8 cellular contexts compared by ENCODE assay signal in the genomic region with DNA sequence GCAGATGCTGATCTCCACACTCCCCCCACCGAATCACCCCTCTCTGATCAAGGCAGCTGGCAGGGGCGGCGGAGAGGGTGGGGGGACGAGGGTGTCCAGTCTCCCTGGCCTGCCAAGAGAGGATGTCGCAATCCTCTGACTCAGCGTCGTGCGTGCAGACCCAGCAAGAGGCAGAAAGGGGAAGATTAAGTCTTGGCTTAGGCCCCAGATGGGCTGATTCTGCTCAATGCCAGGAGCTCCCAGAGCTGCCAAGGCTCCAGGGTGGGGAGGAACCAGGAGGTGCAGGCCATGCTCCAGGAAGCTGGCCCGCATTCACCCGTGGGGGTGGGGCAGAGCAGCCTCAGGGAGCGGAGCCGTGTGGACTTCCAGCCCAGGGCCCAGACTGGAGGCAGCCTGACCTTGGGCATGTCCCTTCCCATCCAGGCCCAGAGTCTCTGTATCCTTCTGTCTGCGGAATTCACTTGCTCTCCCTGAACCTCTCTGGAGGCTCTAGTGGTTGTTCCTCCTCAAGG. TPM values are rescaled to one million over a fixed set of nuclear protein-coding genes. Genes with fewer than 3 reads are reported as not detected.
DNase-seq lines count a peak whose midpoint lies in the region; ATAC-seq, FAIRE-seq and TF ChIP-seq lines count a peak whose summit lies in the region.

No MANE protein-coding gene starts in this region.

- peak overlapping the region; percentile 92 to 99 for H3K27ac ChIP-seq in A549
- peak overlapping the region; percentile 94 to 96 for H3K27ac ChIP-seq in breast epithelium
- peak overlapping the region; percentile 96 for H3K27ac ChIP-seq in keratinocyte (ENCODE audit: control insufficient read depth, insufficient read depth, low read length)
- H3K27ac ChIP-seq in small intestine (ENCODE audit: low read depth in 1 of 2, low read length in 1 of 2), result peak overlapping the region; percentile 86 to 88

- H3K27me3 ChIP-seq in breast epithelium, result no peaks in the 10 kb centered on the region
- H3K27me3 ChIP-seq in keratinocyte (ENCODE audit: control insufficient read depth, extremely low read depth, insufficient read depth, low read length), result no peaks in the 10 kb centered on the region
- no peaks in the 10 kb centered on the region for H3K27me3 ChIP-seq in small intestine (ENCODE audit: control insufficient read depth in 2 of 2, insufficient read depth in 2 of 2, low read length in 2 of 2)

- peak; percentile 100 for FAIRE-seq in A549 (lab: Jason Lieb, UNC)
- FAIRE-seq in keratinocyte (lab: Jason Lieb, UNC), result peak; percentile 97
- no peak for FAIRE-seq in small intestine (lab: Jason Lieb, UNC)

- H3K4me3 ChIP-seq in A549, result 0 out of 3 replicates have a peak overlapping the region, but pooled peaks have one; percentile 2
- peak overlapping the region in 1 of 3 donors; percentile 43 for H3K4me3 ChIP-seq in breast epithelium
- H3K4me3 ChIP-seq in keratinocyte (ENCODE audit: control insufficient read depth in 2 of 3, extremely low read depth in 1 of 3, insufficient read depth in 2 of 3, low read depth in 1 of 3, low read length in 3 of 3), result no peak overlapping the region
- H3K4me3 ChIP-seq in small intestine (ENCODE audit: low read depth in 1 of 2, low read length in 2 of 2), result no peak overlapping the region

- peak; percentile 97 to 99 for TF ChIP-seq EP300 in A549 (IDR thresholded peaks at IDR 0.05)

- H4K20me1 ChIP-seq in keratinocyte (ENCODE audit: control insufficient read depth, extremely low read depth, insufficient read depth, low read length), result no peaks in the 10 kb centered on the region

- H3K4me1 Mint-ChIP-seq in T-helper 2 cell treated with Interferon-gamma antibody and Interleukin-4, amounts not matched to agents 5 μg/mL and 100 μg/mL, for 36 hours (ENCODE audit: low read depth), result peaks cover 25% of the 10 kb centered on the region

- peaks cover 4% of the 10 kb centered on the region for H3K27me3 Mint-ChIP-seq in T-helper 2 cell treated with Interferon-gamma antibody and Interleukin-4, amounts not matched to agents 5 μg/mL and 100 μg/mL, for 36 hours (ENCODE audit: low read depth)

- H3K36me3 ChIP-seq in breast epithelium (no peaks in the 10 kb centered on the region), keratinocyte (ENCODE audit: control insufficient read depth in 2 of 2, extremely low read depth in 1 of 2, insufficient read depth in 2 of 2, low read length in 2 of 2) (no peaks in the 10 kb centered on the region), small intestine (ENCODE audit: control insufficient read depth in 2 of 2, insufficient read depth in 2 of 2, low read length in 2 of 2) (no peaks in the 10 kb centered on the region)

- H3K36me3 Mint-ChIP-seq in T-helper 2 cell treated with Interferon-gamma antibody and Interleukin-4, amounts not matched to agents 5 μg/mL and 100 μg/mL, for 36 hours (ENCODE audit: low read depth), result no peaks in the 10 kb centered on the region

- TF ChIP-seq POLR2A in A549 (IDR thresholded peaks at IDR 0.05; ENCODE audit: low read length) (peak; percentile 39; the same call in 1 of the 2 replicates), breast epithelium (IDR thresholded peaks at IDR 0.05) (peak; percentile 34)

- peak; percentile 62 to 73 for ATAC-seq in A549
- ATAC-seq in GM21737 (IDR thresholded peaks at IDR 0.05; ENCODE audit: unreplicated experiment), result no peak

- POLR2A ChIA-PET in A549 (lab: Yijun Ruan, JAX), result interaction anchor here (0.5 to 4.0 kb wide), 17 partner anchors 9 to 368 kb away, joined by 3 to 53 read pairs (median 6); no protein-coding TSS in a partner anchor

- CTCF ChIA-PET in A549 (lab: Yijun Ruan, JAX), result interaction anchor here (0.6 to 42.5 kb wide), 8 partner anchors 15 to 153 kb away, joined by 3 to 1899 read pairs (median 5); partner anchors contain the start of genes BCL3, CBLC and NECTIN2

- intact Hi-C loops in breast epithelium (cut with DNase I; ENCODE audit: low total_unique reads), result no loop called here

- H3K79me2 ChIP-seq in keratinocyte (ENCODE audit: control insufficient read depth, insufficient read depth, low read length), result no peaks in the 10 kb centered on the region

- dilution Hi-C loops in keratinocyte (cut with MboI; ENCODE audit: extremely low pct_ligation_motif_present, low sequenced_read_pairs), result no loop called here

- H3K9me3 Mint-ChIP-seq in T-helper 2 cell treated with Interferon-gamma antibody and Interleukin-4, amounts not matched to agents 5 μg/mL and 100 μg/mL, for 36 hours, result no peaks in the 10 kb centered on the region

- TF ChIP-seq RAD21 in A549 (conservative IDR thresholded peaks at IDR 0.05 in 1 of 2, IDR thresholded peaks at IDR 0.05 in 1 of 2), result peak; percentile 37 to 67

- WGBS in A549 (ENCODE audit: missing lambda C conversion rate), result under 1% methylated on average over 9 of the region's 13 CpGs
- WGBS in small intestine, 3 donors, result 6 to 24% (median 12%) methylated on average over 13 of the region's 13 CpGs

- no peak overlapping the region for H2AFZ ChIP-seq in keratinocyte (ENCODE audit: control insufficient read depth, low read length)

- DNase-seq in A549 (ENCODE audit: low read depth in 1 of 2, low spot score in 1 of 2) (peak; percentile 97 to 100), GM04504 (ENCODE audit: low read depth) (peak; percentile 100), NOMO-1 treated with dmso at 0.1 percent for 144 hours (lab: John Stamatoyannopoulos, UW; ENCODE audit: unreplicated experiment) (peak; percentile 92), breast epithelium (ENCODE audit: low spot score in 2 of 2) (peak; percentile 97), keratinocyte (ENCODE audit: low read depth, low spot score) (peak; percentile 96), small intestine (peak; percentile 100)
- no peak for DNase-seq in T-helper 2 cell treated with Interferon-gamma antibody and Interleukin-4, amounts not matched to agents 5 μg/mL and 100 μg/mL, for 36 hours (ENCODE audit: low spot score)

- H3K4me3 Mint-ChIP-seq in T-helper 2 cell treated with Interferon-gamma antibody and Interleukin-4, amounts not matched to agents 5 μg/mL and 100 μg/mL, for 36 hours, result no peak overlapping the region

- no peak for TF ChIP-seq CTCF in A549 (IDR thresholded peaks at IDR 0.05)
- TF ChIP-seq CTCF in breast epithelium (IDR thresholded peaks at IDR 0.05), result peak in 1 of 3 donors; percentile 15
- TF ChIP-seq CTCF in keratinocyte (optimal IDR thresholded peaks at IDR 0.05 in 1 of 3, IDR thresholded peaks at IDR 0.05 in 1 of 3, conservative IDR thresholded peaks at IDR 0.05 in 1 of 3; ENCODE audit: extremely low read depth in 1 of 3, insufficient read depth in 2 of 3, low read length in 3 of 3), result no peak

- H3K9me3 ChIP-seq in A549, result no peaks in the 10 kb centered on the region
- no peaks in the 10 kb centered on the region for H3K9me3 ChIP-seq in breast epithelium
- H3K9me3 ChIP-seq in keratinocyte (ENCODE audit: control insufficient read depth, low read depth, low read length), result no peaks in the 10 kb centered on the region
- H3K9me3 ChIP-seq in small intestine (ENCODE audit: control insufficient read depth, low read depth), result no peaks in the 10 kb centered on the region

- H3K9ac ChIP-seq in keratinocyte (ENCODE audit: control insufficient read depth, extremely low read depth, insufficient read depth, low read length), result peak overlapping the region; percentile 73

- H3K4me2 ChIP-seq in A549 (peak overlapping the region; percentile 89), keratinocyte (ENCODE audit: control insufficient read depth, extremely low read depth, insufficient read depth, low read depth, low read length) (peak overlapping the region; percentile 45)

- H3K4me1 ChIP-seq in A549 (peaks cover 93% of the 10 kb centered on the region), breast epithelium (peaks cover 18 to 27% of the 10 kb centered on the region in 2 donors), keratinocyte (ENCODE audit: control insufficient read depth, extremely low read depth, insufficient read depth, low read length) (peaks cover 32% of the 10 kb centered on the region), small intestine (ENCODE audit: control insufficient read depth in 2 of 2, insufficient read depth in 1 of 2, low read depth in 1 of 2, low read length in 1 of 2) (peaks cover 4 to 13% of the 10 kb centered on the region in 2 donors)

- no peak overlapping the region for H3K27ac Mint-ChIP-seq in T-helper 2 cell treated with Interferon-gamma antibody and Interleukin-4, amounts not matched to agents 5 μg/mL and 100 μg/mL, for 36 hours

- H3K9me1 ChIP-seq in keratinocyte (ENCODE audit: control insufficient read depth, extremely low read depth, insufficient read depth, low read length), result no peaks in the 10 kb centered on the region

RNA-seq across cellular contexts. Expression of gene BCL3, which starts 6.6 kb away (rescaled TPM):
- polyA plus RNA-seq in A549 (2011; rRNA removed), result 22.6 and 25.3 TPM in 2 replicates
- polyA plus RNA-seq in A549 (2012; cell fraction: cytosol; rRNA removed), result 103 and 138 TPM in 2 replicates
- polyA plus RNA-seq in A549 (2012; cell fraction: nucleus; rRNA removed), result 302 and 387 TPM in 2 replicates
- 49.6 to 80.7 TPM (median 72.1 TPM) in 3 replicates for polyA plus RNA-seq in A549 (2017; fragmentation: RNase III; extraction: RNeasy Plus Mini Kit Qiagen cat#74134 plus additional on column Dnase treatment)
- polyA minus RNA-seq in A549 (2011; rRNA and poly(A)+ RNA removed), result 27.4 and 33.8 TPM in 2 replicates
- 10 to 100 TPM in 2 of 3 donors, 1 to 10 TPM in 1; 4.3 to 37.6 (median 34.4) TPM for total RNA-seq in breast epithelium
- 1.1 to 1.8 TPM (median 1.5 TPM) in 3 replicates for polyA plus RNA-seq in keratinocyte
- polyA plus RNA-seq in keratinocyte (2011; ENCODE audit: low read depth), result 2.2 TPM
- 0.72 and 2.2 TPM in 2 replicates for polyA plus RNA-seq in keratinocyte (2011; cell fraction: cytosol; rRNA removed)
- polyA plus RNA-seq in keratinocyte (2011; cell fraction: nucleus; rRNA removed), result 7.1 and 8.3 TPM in 2 replicates
- 5.9 and 6.4 TPM in 2 replicates for polyA plus RNA-seq in keratinocyte (2012; ENCODE audit: low replicate concordance)
- polyA minus RNA-seq in keratinocyte, result 1.1 to 5.8 TPM (median 3.1 TPM) in 3 replicates
- polyA minus RNA-seq in keratinocyte (2011; cell fraction: cytosol; rRNA and poly(A)+ RNA removed), result 12.5 TPM
- polyA minus RNA-seq in keratinocyte (2011; cell fraction: nucleus; rRNA and poly(A)+ RNA removed), result 4.1 and 5.1 TPM in 2 replicates
- polyA plus RNA-seq in small intestine, result 100 to 1,000 TPM in 2 of 3 donors, 10 to 100 TPM in 1; 48.6 to 136 (median 106) TPM

RNA-seq across cellular contexts. Expression of gene CBLC, which starts 35.8 kb away (rescaled TPM):
- polyA plus RNA-seq in A549 (2011; rRNA removed) (not detected in 2 replicates), A549 (2017; fragmentation: RNase III; extraction: RNeasy Plus Mini Kit Qiagen cat#74134 plus additional on column Dnase treatment) (not detected in 3 replicates), keratinocyte (27.8 to 58.6 TPM (median 30.1 TPM) in 3 replicates), small intestine (100 to 1,000 TPM in 2 of 3 donors, 10 to 100 TPM in 1; 67.6 to 162 (median 117) TPM)
- 0.09 and 0.16 TPM in 2 replicates for polyA plus RNA-seq in A549 (2012; cell fraction: cytosol; rRNA removed)
- 0.16 and 0.21 TPM in 2 replicates for polyA plus RNA-seq in A549 (2012; cell fraction: nucleus; rRNA removed)
- polyA minus RNA-seq in A549 (2011; rRNA and poly(A)+ RNA removed), result 0.29 TPM in 1 of 2 replicates, not detected in the other
- 10 to 100 TPM in 2 of 3 donors, not detected in 1; 15.7 to 18.1 TPM for total RNA-seq in breast epithelium
- polyA plus RNA-seq in keratinocyte (2011; ENCODE audit: low read depth), result 12.3 TPM
- polyA plus RNA-seq in keratinocyte (2011; cell fraction: cytosol; rRNA removed), result 27.4 and 54.0 TPM in 2 replicates
- polyA plus RNA-seq in keratinocyte (2011; cell fraction: nucleus; rRNA removed), result 57.2 and 98.5 TPM in 2 replicates
- polyA plus RNA-seq in keratinocyte (2012; ENCODE audit: low replicate concordance), result 26.6 and 50.7 TPM in 2 replicates
- 68.8 to 110 TPM (median 88.1 TPM) in 3 replicates for polyA minus RNA-seq in keratinocyte
- polyA minus RNA-seq in keratinocyte (2011; cell fraction: cytosol; rRNA and poly(A)+ RNA removed), result 80.4 TPM
- polyA minus RNA-seq in keratinocyte (2011; cell fraction: nucleus; rRNA and poly(A)+ RNA removed), result 55.4 and 73.0 TPM in 2 replicates

RNA-seq across cellular contexts. Expression of gene CEACAM16, which starts 42.9 kb away (rescaled TPM):
- polyA plus RNA-seq in A549 (2011; rRNA removed) (not detected in 2 replicates), A549 (2017; fragmentation: RNase III; extraction: RNeasy Plus Mini Kit Qiagen cat#74134 plus additional on column Dnase treatment) (0.08 to 0.11 TPM in 2 of 3 replicates, not detected in the other), keratinocyte (not detected in 3 replicates), small intestine (not detected)
- 0.03 TPM in 1 of 2 replicates, not detected in the other for polyA plus RNA-seq in A549 (2012; cell fraction: cytosol; rRNA removed)
- 0.34 and 0.50 TPM in 2 replicates for polyA plus RNA-seq in A549 (2012; cell fraction: nucleus; rRNA removed)
- polyA minus RNA-seq in A549 (2011; rRNA and poly(A)+ RNA removed), result 0.34 and 0.58 TPM in 2 replicates
- total RNA-seq in breast epithelium, result not detected
- polyA plus RNA-seq in keratinocyte (2011; ENCODE audit: low read depth), result not detected
- not detected in 2 replicates for polyA plus RNA-seq in keratinocyte (2011; cell fraction: cytosol; rRNA removed)
- not detected in 2 replicates for polyA plus RNA-seq in keratinocyte (2011; cell fraction: nucleus; rRNA removed)
- polyA plus RNA-seq in keratinocyte (2012; ENCODE audit: low replicate concordance), result not detected in 2 replicates
- not detected in 3 replicates for polyA minus RNA-seq in keratinocyte
- polyA minus RNA-seq in keratinocyte (2011; cell fraction: cytosol; rRNA and poly(A)+ RNA removed), result not detected
- not detected in 2 replicates for polyA minus RNA-seq in keratinocyte (2011; cell fraction: nucleus; rRNA and poly(A)+ RNA removed)

Comparison
In these comparisons a context has a peak if more than half of its experiments do, and no peak if none do; other contexts are left out.
1. RNA of gene CBLC, which starts 35.8 kb away (polyA plus RNA-seq): 67.6 to 162 TPM in small intestine and 12.3 to 98.5 TPM in keratinocyte; 0.09 to 0.21 TPM in A549; every median in the first group is over 10 times any median in the second.
2. Peak in every context shown above with its lines, with median percentiles within 50 percentile points of each other: H3K27ac ChIP-seq.